Comparison of ENCODE assay signal across 10 cellular contexts in the genomic region with DNA sequence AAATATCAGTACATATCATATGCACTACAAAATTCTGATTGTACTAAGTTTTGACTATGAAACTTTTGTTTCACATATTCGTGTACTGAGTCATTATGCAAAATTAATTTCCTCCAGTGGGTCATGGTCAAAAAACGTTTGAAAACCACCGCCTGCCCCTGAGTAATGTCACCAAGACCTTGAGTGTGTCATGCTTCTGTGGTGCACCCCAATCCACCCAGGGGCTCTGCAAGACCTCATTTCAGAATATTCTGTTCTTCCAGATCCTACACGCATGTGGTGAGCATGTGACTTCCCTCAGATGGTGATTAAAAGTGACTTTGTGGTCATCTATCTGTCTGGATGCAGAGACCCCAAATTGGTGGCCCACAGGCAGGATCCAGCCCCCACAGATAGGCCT. TPM values are rescaled to one million over a fixed set of nuclear protein-coding genes. Genes with fewer than 3 reads are reported as not detected.
A peak's percentile ranks its signal among the peaks of the same experiment; 100 is the strongest.
DNase-seq lines count a peak whose midpoint lies in the region; ATAC-seq, FAIRE-seq and TF ChIP-seq lines count a peak whose summit lies in the region.
"Had no signal": no experiment of that assay in that cellular context is flagged by ENCODE, and none has a peak within 500 bp of the region (broad histone marks: within the 10 kb centered on the region; RNA-seq: fewer than 3 reads in every experiment).

No MANE protein-coding gene starts in this region.

- DNase-seq in SK-N-SH, result no peak
- peak; percentile 78 for DNase-seq in non-pigmented ciliary epithelial cell (ENCODE audit: low read depth)
- no peak for DNase-seq in SKM-1 (lab: John Stamatoyannopoulos, UW; ENCODE audit: unreplicated experiment)
- no peak for DNase-seq in GM12891 (ENCODE audit: insufficient read length, low spot score)
- DNase-seq in DMS79 treated with DMSO at 0.1 percent for 48 hours (lab: John Stamatoyannopoulos, UW), result no peak
- DNase-seq in NCI-H774 (lab: John Stamatoyannopoulos, UW), result no peak

- POLR2A ChIA-PET in SK-N-SH (lab: Yijun Ruan, JAX), result no interaction called here

- no peaks in the 10 kb centered on the region for H3K27me3 ChIP-seq in SK-N-SH (ENCODE audit: insufficient read depth)

- TF ChIP-seq RAD21 in SK-N-SH (IDR thresholded peaks at IDR 0.05; ENCODE audit: low read length), result no peak

- peaks cover 27% of the 10 kb centered on the region for H3F3A ChIP-seq in SK-N-SH (replicated peaks; ENCODE audit: insufficient read depth)

- no peak overlapping the region for H2AFZ ChIP-seq in SK-N-SH (ENCODE audit: low read depth)

- peak overlapping the region in 1 of 2 experiments; percentile 77; a peak in 2 of 4 replicates for H3K27ac ChIP-seq in SK-N-SH (ENCODE audit: low read depth in 2 of 2, low read length in 1 of 2)
- H3K27ac ChIP-seq: neutrophil had no signal

- no peaks in the 10 kb centered on the region for H3K9me2 ChIP-seq in SK-N-SH

- no peaks in the 10 kb centered on the region for H3K36me3 ChIP-seq in SK-N-SH (replicated peaks in 1 of 2; ENCODE audit: control insufficient read depth in 1 of 2, insufficient read depth in 2 of 2, low read length in 1 of 2)
- H3K36me3 ChIP-seq: neutrophil had no signal

- TF ChIP-seq EP300 in SK-N-SH (IDR thresholded peaks at IDR 0.05; ENCODE audit: borderline replicate concordance in 1 of 2, low read depth in 1 of 2, low read length in 1 of 2), result peak in 1 of 2 experiments; percentile 52; a peak in 2 of 4 replicates

- H3K4me2 ChIP-seq in SK-N-SH, result peak overlapping the region; percentile 36; the same call in 1 of the 2 replicates

- no peak overlapping the region; the same call in 1 of the 2 replicates for H3K9ac ChIP-seq in SK-N-SH

- peaks cover 14% of the 10 kb centered on the region; the same call in 1 of the 2 replicates for H3K79me2 ChIP-seq in SK-N-SH (ENCODE audit: insufficient read depth)

- ATAC-seq in GM18517 (IDR thresholded peaks at IDR 0.05; ENCODE audit: unreplicated experiment) (peak; percentile 65), HG02610 (IDR thresholded peaks at IDR 0.05; ENCODE audit: unreplicated experiment) (peak; percentile 83)

- CTCF ChIA-PET in SK-N-SH (lab: Yijun Ruan, JAX), result no interaction called here

- no peaks in the 10 kb centered on the region for H4K20me1 ChIP-seq in SK-N-SH (ENCODE audit: insufficient read depth)

- no peaks in the 10 kb centered on the region for H3K9me3 ChIP-seq in SK-N-SH
- H3K9me3 ChIP-seq: neutrophil had no signal

- 36% methylated on average over 4 of the region's 4 CpGs for WGBS in SK-N-SH (ENCODE audit: low lambda C conversion rate)

- TF ChIP-seq CTCF in SK-N-SH (IDR thresholded peaks at IDR 0.05), result no peak

- H3K4me3 ChIP-seq in SK-N-SH (ENCODE audit: low read depth in 2 of 2, low read length in 1 of 2), result no peak overlapping the region
- H3K4me3 ChIP-seq: coronary artery had no signal

- FAIRE-seq in GM12891 (lab: Jason Lieb, UNC), result no peak

- TF ChIP-seq POLR2A in GM12891 (IDR thresholded peaks at IDR 0.05; ENCODE audit: low read depth, low read length), result no peak

- peaks cover 0 to 27% of the 10 kb centered on the region in 2 experiments; a peak in 2 of 4 replicates for H3K4me1 ChIP-seq in SK-N-SH (ENCODE audit: control insufficient read depth in 1 of 2, insufficient read depth in 2 of 2, low read depth in 1 of 2, low read length in 1 of 2)

TF ChIP-seq in SK-N-SH, 30 proteins besides CTCF, POLR2A, EP300 and RAD21 (continues in another document):
- peak; percentile 76 for TF ChIP-seq TCF12 (IDR thresholded peaks at IDR 0.05)
- TF ChIP-seq RXRA (IDR thresholded peaks at IDR 0.05; ENCODE audit: borderline replicate concordance, low read depth), result peak; percentile 24; the same call in 1 of the 2 replicates
- TF ChIP-seq REST (IDR thresholded peaks at IDR 0.05; ENCODE audit: low read depth, low read length), result no peak
- TF ChIP-seq, protein P1, sequence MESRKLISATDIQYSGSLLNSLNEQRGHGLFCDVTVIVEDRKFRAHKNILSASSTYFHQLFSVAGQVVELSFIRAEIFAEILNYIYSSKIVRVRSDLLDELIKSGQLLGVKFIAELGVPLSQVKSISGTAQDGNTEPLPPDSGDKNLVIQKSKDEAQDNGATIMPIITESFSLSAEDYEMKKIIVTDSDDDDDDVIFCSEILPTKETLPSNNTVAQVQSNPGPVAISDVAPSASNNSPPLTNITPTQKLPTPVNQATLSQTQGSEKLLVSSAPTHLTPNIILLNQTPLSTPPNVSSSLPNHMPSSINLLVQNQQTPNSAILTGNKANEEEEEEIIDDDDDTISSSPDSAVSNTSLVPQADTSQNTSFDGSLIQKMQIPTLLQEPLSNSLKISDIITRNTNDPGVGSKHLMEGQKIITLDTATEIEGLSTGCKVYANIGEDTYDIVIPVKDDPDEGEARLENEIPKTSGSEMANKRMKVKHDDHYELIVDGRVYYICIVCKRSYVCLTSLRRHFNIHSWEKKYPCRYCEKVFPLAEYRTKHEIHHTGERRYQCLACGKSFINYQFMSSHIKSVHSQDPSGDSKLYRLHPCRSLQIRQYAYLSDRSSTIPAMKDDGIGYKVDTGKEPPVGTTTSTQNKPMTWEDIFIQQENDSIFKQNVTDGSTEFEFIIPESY (IDR thresholded peaks at IDR 0.05; ENCODE audit: borderline replicate concordance, low read depth), result no peak

TF ChIP-seq in GM12891, 5 proteins besides CTCF, POLR2A, EP300 and RAD21:
- no peak for TF ChIP-seq POLR2AphosphoS5 (IDR thresholded peaks at IDR 0.05; ENCODE audit: low read depth, low read length)

RNA-seq across cellular contexts. Expression of gene ABLIM3, which starts 31.0 kb away (rescaled TPM):
- 5.2 and 5.9 TPM in 2 replicates for polyA plus RNA-seq in SK-N-SH (2012; rRNA removed)
- 3.8 and 4.6 TPM in 2 replicates for polyA plus RNA-seq in SK-N-SH (2012; cell fraction: cytosol; rRNA removed)
- polyA plus RNA-seq in SK-N-SH (2012; cell fraction: nucleus; rRNA removed), result 13.9 and 14.0 TPM in 2 replicates
- polyA plus RNA-seq in GM12891 (2012; ENCODE audit: low read depth, missing spikeins), result not detected
